In genomic region chr9:129826344-129826743, GRCh38 we compare ENCODE assay signal across 25 cellular contexts.
"Had no signal": no experiment of that assay in that cellular context is flagged by ENCODE, and none has a peak within 500 bp of the region (broad histone marks: within the 10 kb centered on the region; RNA-seq: fewer than 3 reads in every experiment).

No MANE protein-coding gene starts in this region.

- H3K4me3 ChIP-seq: coronary artery, hepatocyte, lung, neural progenitor cell, transverse colon had no signal

- ATAC-seq: foreskin keratinocyte; left lobe of liver; sciatic nerve; stimulated activated naive B cell treated with anti-CD40 and anti-IgM and Interleukin-4, amounts not matched to agents 10 μg/mL and 1 μg/mL and 100 μg/mL, for 72 hours had no signal

- H3K27ac ChIP-seq: coronary artery, epithelial cell of prostate, foreskin keratinocyte, hepatocyte, neural progenitor cell, transverse colon had no signal

- DNase-seq: activated CD4-positive, alpha-beta T cell treated with anti-CD3 and anti-CD28 coated beads for 4 hours; activated CD4-positive, alpha-beta T cell treated with anti-CD3 and anti-CD28 coated beads, Interleukin-2, amount 50 U/mL, for 48 hours; activated CD4-positive, CD25-positive, alpha-beta regulatory T cell; activated naive CD4-positive, alpha-beta T cell treated with Interleukin-2 at 50 U/mL for 16 hours; activated naive CD8-positive, alpha-beta T cell treated with anti-CD3 and anti-CD28 coated beads, Interleukin-2, amount 10 ng/mL, durations not matched to agents 7 days and 5 days; activated T-cell treated with anti-CD3 and anti-CD28 coated beads, Interleukin-2, amount 50 U/mL, for 48 hours; amygdala; foreskin keratinocyte; glutamatergic neuron; immature natural killer cell; naive B cell; small intestine; stimulated activated CD4-positive, alpha-beta T cell treated with anti-CD3 and anti-CD28 coated beads, Interleukin-15, amount 100 ng/mL, for 24 hours; stimulated activated CD4-positive, alpha-beta T cell treated with anti-CD3 and anti-CD28 coated beads, Interleukin-2, amount 100 ng/mL, for 48 hours; stimulated activated CD8-positive, alpha-beta memory T cell treated with anti-CD3 and anti-CD28 coated beads, Interleukin-4, amount 100 ng/mL, for 48 hours; stimulated activated naive B cell treated with anti-CD40 and anti-IgM and Interleukin-4, amounts not matched to agents 10 μg/mL and 1 μg/mL and 100 μg/mL, for 72 hours; T1000; transverse colon had no signal
